31 cellular contexts compared by ENCODE assay signal in the genomic region with DNA sequence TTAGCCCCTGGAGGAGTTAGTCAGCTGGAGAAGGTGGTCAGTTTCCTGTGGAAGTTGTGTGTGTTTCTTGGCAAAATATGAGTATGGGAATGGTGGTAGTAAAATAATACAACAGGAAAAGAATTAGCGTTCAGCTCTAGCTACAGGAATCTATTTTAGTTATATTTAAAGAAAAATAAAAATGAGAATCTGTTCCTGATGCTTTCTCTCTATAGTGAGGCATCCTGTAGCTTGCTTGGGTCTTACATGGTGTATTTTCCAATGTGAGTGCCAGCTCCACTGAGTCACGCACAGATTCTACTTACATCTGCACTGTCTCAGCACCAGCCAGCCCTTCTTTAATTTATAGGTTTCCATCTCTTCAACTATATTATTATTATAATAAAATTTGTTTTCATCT.
"Had no signal": no experiment of that assay in that cellular context is flagged by ENCODE, and none has a peak within 500 bp of the region (broad histone marks: within the 10 kb centered on the region; RNA-seq: fewer than 3 reads in every experiment).

No MANE protein-coding gene starts in this region.

- H3K27me3 Mint-ChIP-seq: activated CD4-positive, alpha-beta memory T cell treated with anti-CD3 and anti-CD28 coated beads for 36 hours; activated CD4-positive, alpha-beta T cell treated with anti-CD3 and anti-CD28 coated beads for 36 hours; activated CD4-positive, alpha-beta T cell treated with anti-CD3 and anti-CD28 coated beads, Interleukin-2, amount 10 ng/mL, durations not matched to agents 7 days and 5 days; activated naive CD4-positive, alpha-beta T cell treated with anti-CD3 and anti-CD28 coated beads, Interleukin-2, amount 10 ng/mL, durations not matched to agents 7 days and 5 days; activated naive CD8-positive, alpha-beta T cell had no signal

- H3K27ac Mint-ChIP-seq: activated CD4-positive, alpha-beta memory T cell treated with anti-CD3 and anti-CD28 coated beads for 36 hours; activated CD4-positive, alpha-beta T cell treated with anti-CD3 and anti-CD28 coated beads for 36 hours; activated CD4-positive, alpha-beta T cell treated with anti-CD3 and anti-CD28 coated beads, Interleukin-2, amount 10 ng/mL, durations not matched to agents 7 days and 5 days; activated naive CD4-positive, alpha-beta T cell treated with anti-CD3 and anti-CD28 coated beads, Interleukin-2, amount 10 ng/mL, durations not matched to agents 7 days and 5 days; activated naive CD8-positive, alpha-beta T cell; T-helper 1 cell treated with Interleukin-12 subunit alpha and Interleukin-12 subunit beta and Interleukin-4 antibody, amounts not matched to agents 30 μg/mL and 1 μg/mL, for 36 hours; T-helper 2 cell treated with Interferon-gamma antibody and Interleukin-4, amounts not matched to agents 5 μg/mL and 100 μg/mL, for 36 hours had no signal

- DNase-seq: activated CD4-positive, alpha-beta memory T cell treated with anti-CD3 and anti-CD28 coated beads for 36 hours; activated CD4-positive, alpha-beta T cell treated with anti-CD3 and anti-CD28 coated beads for 36 hours; activated CD4-positive, alpha-beta T cell treated with anti-CD3 and anti-CD28 coated beads, Interleukin-2, amount 10 ng/mL, durations not matched to agents 7 days and 5 days; activated CD8-positive, alpha-beta memory T cell treated with anti-CD3 and anti-CD28 coated beads, Interleukin-2, amount 50 U/mL, for 4 hours; activated effector memory CD4-positive, alpha-beta T cell treated with Interleukin-2 at 50 U/mL for 16 hours; activated naive CD4-positive, alpha-beta T cell treated with anti-CD3 and anti-CD28 coated beads, Interleukin-2, amount 10 ng/mL, durations not matched to agents 7 days and 5 days; activated T-cell treated with anti-CD3 and anti-CD28 coated beads for 4 hours; activated T-cell treated with anti-CD3 and anti-CD28 coated beads, Interleukin-2, amount 50 U/mL, for 4 hours; amygdala; NCI-H1092 treated with DMSO at 0.1 percent for 48 hours; NCI-H1417; NCI-H146; NCI-H187; NCI-H2081; NCI-H226; NCI-H446 treated with DMSO at 0.1 percent for 48 hours; NCI-H524; NCI-H69; PC-3; Peyer's patch; RPMI8226; SHP77 treated with DMSO at 0.1 percent for 48 hours; SK-N-SH had no signal

- H3K9ac ChIP-seq: KMS-11, SK-N-SH had no signal

- H3K4me1 ChIP-seq: ascending aorta, Peyer's patch had no signal

- H3K4me1 Mint-ChIP-seq: activated CD4-positive, alpha-beta T cell treated with anti-CD3 and anti-CD28 coated beads, Interleukin-2, amount 10 ng/mL, durations not matched to agents 7 days and 5 days; activated naive CD4-positive, alpha-beta T cell treated with anti-CD3 and anti-CD28 coated beads, Interleukin-2, amount 10 ng/mL, durations not matched to agents 7 days and 5 days had no signal

- ATAC-seq: activated CD4-positive, alpha-beta T cell treated with anti-CD3 and anti-CD28 coated beads for 36 hours; activated CD4-positive, CD25-positive, alpha-beta regulatory T cell treated with anti-CD3 and anti-CD28 coated beads, Interleukin-2, amount 50 U/mL, for 24 hours; activated T-cell treated with anti-CD3 and anti-CD28 coated beads, Interleukin-2, amount 50 U/mL, for 4 hours; PC-3 had no signal

- H3K9me3 ChIP-seq: ascending aorta, Peyer's patch, SJSA1, SK-N-SH had no signal

- H3K27me3 ChIP-seq: ascending aorta, cardiac muscle cell, Peyer's patch, SJSA1 had no signal

- H3K4me3 Mint-ChIP-seq: activated CD4-positive, alpha-beta memory T cell treated with anti-CD3 and anti-CD28 coated beads for 36 hours; activated CD4-positive, alpha-beta T cell treated with anti-CD3 and anti-CD28 coated beads for 36 hours; activated CD4-positive, alpha-beta T cell treated with anti-CD3 and anti-CD28 coated beads, Interleukin-2, amount 10 ng/mL, durations not matched to agents 7 days and 5 days; activated naive CD4-positive, alpha-beta T cell treated with anti-CD3 and anti-CD28 coated beads, Interleukin-2, amount 10 ng/mL, durations not matched to agents 7 days and 5 days; activated naive CD8-positive, alpha-beta T cell; activated T-cell treated with anti-CD3 and anti-CD28 coated beads, Interleukin-2, amount 50 U/mL, for 4 hours; T-helper 1 cell treated with Interleukin-12 subunit alpha and Interleukin-12 subunit beta and Interleukin-4 antibody, amounts not matched to agents 30 μg/mL and 1 μg/mL, for 36 hours; T-helper 2 cell treated with Interferon-gamma antibody and Interleukin-4, amounts not matched to agents 5 μg/mL and 100 μg/mL, for 36 hours had no signal

- H3K4me3 ChIP-seq: ascending aorta, cardiac muscle cell, Peyer's patch, SJSA1 had no signal

- H3K9me3 Mint-ChIP-seq: activated CD4-positive, alpha-beta memory T cell treated with anti-CD3 and anti-CD28 coated beads for 36 hours; activated CD4-positive, alpha-beta T cell treated with anti-CD3 and anti-CD28 coated beads, Interleukin-2, amount 10 ng/mL, durations not matched to agents 7 days and 5 days; activated naive CD4-positive, alpha-beta T cell treated with anti-CD3 and anti-CD28 coated beads, Interleukin-2, amount 10 ng/mL, durations not matched to agents 7 days and 5 days; activated T-cell treated with anti-CD3 and anti-CD28 coated beads, Interleukin-2, amount 50 U/mL, for 4 hours; T-helper 1 cell treated with Interleukin-12 subunit alpha and Interleukin-12 subunit beta and Interleukin-4 antibody, amounts not matched to agents 30 μg/mL and 1 μg/mL, for 36 hours; T-helper 2 cell treated with Interferon-gamma antibody and Interleukin-4, amounts not matched to agents 5 μg/mL and 100 μg/mL, for 36 hours had no signal

- H3K4me2 ChIP-seq: KMS-11, SK-N-SH had no signal

- H3K27ac ChIP-seq: cardiac muscle cell, KMS-11, Peyer's patch, SJSA1 had no signal
